ENCODE assay signal across 16 cellular contexts in genomic region chr13:84630486-84630885, GRCh38.
"Had no signal": no experiment of that assay in that cellular context is flagged by ENCODE, and none has a peak within 500 bp of the region (broad histone marks: within the 10 kb centered on the region; RNA-seq: fewer than 3 reads in every experiment).

No MANE protein-coding gene starts in this region.

- H3K36me3 ChIP-seq: MG63 had no signal

- H3K9me3 ChIP-seq: MG63 had no signal

- H3K27me3 ChIP-seq: MG63 had no signal

- DNase-seq: KBM-7, MG63, NCI-H1092 treated with DMSO at 0.1 percent for 48 hours, NCI-H1436, NCI-H187, NCI-H2029, NCI-H2081 treated with DMSO at 0.1 percent for 48 hours, NCI-H2171, NCI-H226, NCI-H446, NCI-H510A, NCI-H524 treated with DMSO at 0.1 percent for 48 hours, NCI-H69, NCI-H774, RPMI8226, SHP77 had no signal

- H3K4me3 ChIP-seq: MG63 had no signal
